Comparison of ENCODE assay signal across 9 cellular contexts in genomic region chr20:37992802-37993538, GRCh38. TPM values are rescaled to one million over a fixed set of nuclear protein-coding genes. Genes with fewer than 3 reads are reported as not detected.
DNase-seq lines count a peak whose midpoint lies in the region; ATAC-seq, FAIRE-seq and TF ChIP-seq lines count a peak whose summit lies in the region.
"Had no signal": no experiment of that assay in that cellular context is flagged by ENCODE, and none has a peak within 500 bp of the region (broad histone marks: within the 10 kb centered on the region; RNA-seq: fewer than 3 reads in every experiment).

No MANE protein-coding gene starts in this region.

- H2AFZ ChIP-seq in H1 (ENCODE audit: low read length), result no peak overlapping the region

- no peak overlapping the region for H3K4me3 ChIP-seq in H1 (ENCODE audit: extremely low read depth in 1 of 4, insufficient read depth in 2 of 4, low read depth in 3 of 4, low read length in 4 of 4)

- DNase-seq in CD1c-positive myeloid dendritic cell (ENCODE audit: extremely low spot score) (peak; percentile 56), GM18507 (ENCODE audit: extremely low spot score, insufficient read length, low read depth) (peak; percentile 29), NOMO-1 treated with DMSO at 0.1 percent for 48 hours (lab: John Stamatoyannopoulos, UW; ENCODE audit: unreplicated experiment) (peak; percentile 72), H1 (ENCODE audit: low read depth in 1 of 2, low spot score in 2 of 2) (no peak), nephron progenitor cell (peak; percentile 48), posterior vena cava (ENCODE audit: low spot score) (no peak)

- no peaks in the 10 kb centered on the region for H3K79me2 ChIP-seq in H1 (ENCODE audit: control insufficient read depth in 1 of 2, insufficient read depth in 2 of 2, low read length in 2 of 2)

- H2BK5ac ChIP-seq in H1 (ENCODE audit: low read depth, low read length), result no peak overlapping the region

- H3K56ac ChIP-seq in H1 (replicated peaks; ENCODE audit: insufficient read length, low read depth, low read length), result no peak overlapping the region

- peaks cover 54% of the 10 kb centered on the region for H3K36me3 Mint-ChIP-seq in nephron progenitor cell (ENCODE audit: low read depth)

- TF ChIP-seq RAD21 in H1 (IDR thresholded peaks at IDR 0.05 in 1 of 2, conservative IDR thresholded peaks at IDR 0.05 in 1 of 2; ENCODE audit: low read depth in 2 of 2, low read length in 2 of 2), result peak; percentile 61 to 62

- H3K9me3 ChIP-seq in H1 (ENCODE audit: insufficient read depth in 2 of 2, low read depth in 1 of 2, low read length in 1 of 2), result no peaks in the 10 kb centered on the region

- no peak overlapping the region for H3K23ac ChIP-seq in H1 (ENCODE audit: insufficient read length)

- H3K23me2 ChIP-seq in H1 (ENCODE audit: low read depth, low read length), result no peaks in the 10 kb centered on the region

- CTCF ChIA-PET in H1 (lab: Charles Lee; ENCODE audit: partially characterized antibody), result interaction anchor here (0.6 to 5.3 kb wide), 26 partner anchors 9 to 464 kb away, joined by 3 to 32 read pairs (median 4); partner anchors contain the start of gene VSTM2L

- H3K27ac ChIP-seq in H1 (ENCODE audit: low read depth, low read length), result no peak overlapping the region

- H3K4me3 Mint-ChIP-seq in nephron progenitor cell, result no peak overlapping the region
- H3K4me3 Mint-ChIP-seq: T-helper 1 cell treated with Interleukin-12 subunit alpha and Interleukin-12 subunit beta and Interleukin-4 antibody, amounts not matched to agents 30 μg/mL and 1 μg/mL, for 36 hours had no signal

- no peak overlapping the region for H2BK120ac ChIP-seq in H1 (replicated peaks; ENCODE audit: low read depth, low read length)

- H2BK15ac ChIP-seq in H1 (ENCODE audit: low read length), result 0 out of 2 replicates have a peak overlapping the region, but pooled peaks have one; percentile 36

- H3K27me3 Mint-ChIP-seq in nephron progenitor cell (ENCODE audit: low read depth, poor library complexity), result no peaks in the 10 kb centered on the region

- H4K91ac ChIP-seq in H1 (replicated peaks; ENCODE audit: insufficient read length, low read length), result no peak overlapping the region

- no peak overlapping the region for H2BK20ac ChIP-seq in H1 (ENCODE audit: low read length)

- H4K8ac ChIP-seq in H1 (ENCODE audit: extremely low read depth, insufficient read depth, low read length), result no peak overlapping the region

- no peak overlapping the region for H2AK5ac ChIP-seq in H1 (ENCODE audit: low read depth, low read length)

- POLR2A ChIA-PET in H1 (lab: Charles Lee; ENCODE audit: partially characterized antibody), result interaction anchor here (1.0 kb wide), 1 partner anchor 10 kb away, joined by 3 read pairs; no protein-coding TSS in a partner anchor

- H3K4ac ChIP-seq in H1 (replicated peaks; ENCODE audit: insufficient read length, low read depth, low read length), result no peak overlapping the region

- H3K14ac ChIP-seq in H1 (ENCODE audit: insufficient read length), result no peak overlapping the region

- intact Hi-C loops in posterior vena cava (cut with DNase I), result loop anchor here (5.0 kb wide), 3 partner anchors 81 to 426 kb away; no protein-coding TSS in a partner anchor

- H3K9me3 Mint-ChIP-seq in nephron progenitor cell, result no peaks in the 10 kb centered on the region
- H3K9me3 Mint-ChIP-seq: T-helper 1 cell treated with Interleukin-12 subunit alpha and Interleukin-12 subunit beta and Interleukin-4 antibody, amounts not matched to agents 30 μg/mL and 1 μg/mL, for 36 hours had no signal

- H3K79me1 ChIP-seq in H1 (ENCODE audit: low read depth, low read length), result no peaks in the 10 kb centered on the region

- no peak for ATAC-seq in HG02970 (IDR thresholded peaks at IDR 0.05; ENCODE audit: low FRiP score, unreplicated experiment)
- ATAC-seq in HG03460 (IDR thresholded peaks at IDR 0.05; ENCODE audit: unreplicated experiment), result no peak

- TF ChIP-seq CTCF in H1 (IDR thresholded peaks at IDR 0.05; ENCODE audit: control extremely low read depth in 1 of 3, insufficient read depth in 1 of 3, low read depth in 1 of 3, low read length in 3 of 3) (peak; percentile 43 to 50 (median 43)), nephron progenitor cell (IDR thresholded peaks at IDR 0.05) (peak; percentile 70)

- H3K9ac ChIP-seq in H1 (replicated peaks in 1 of 4; ENCODE audit: extremely low read depth in 1 of 4, low read depth in 3 of 4, low read length in 3 of 4), result no peak overlapping the region

- H3K4me1 Mint-ChIP-seq in nephron progenitor cell, result peaks cover 19% of the 10 kb centered on the region

- H3K4me1 ChIP-seq in H1 (replicated peaks in 1 of 4; ENCODE audit: control insufficient read depth in 3 of 4, insufficient read depth in 4 of 4, low read length in 3 of 4), result no peaks in the 10 kb centered on the region; a peak in 2 of 7 replicates

- no peak overlapping the region for H3K18ac ChIP-seq in H1 (ENCODE audit: extremely low read depth, low read length)

- H4K20me1 ChIP-seq in H1 (replicated peaks in 1 of 2; ENCODE audit: control insufficient read depth in 1 of 2, insufficient read depth in 2 of 2, low read length in 2 of 2), result peaks cover 3 to 10% of the 10 kb centered on the region in 2 experiments

- peaks cover 4 to 54% (median 31%) of the 10 kb centered on the region in 4 experiments; a peak in 7 of 8 replicates for H3K36me3 ChIP-seq in H1 (ENCODE audit: control insufficient read depth in 2 of 4, insufficient read depth in 4 of 4, low read length in 3 of 4)

- 72% methylated on average over 5 of the region's 5 CpGs; no CpG with 5 or more reads in 1 of the 2 experiments for WGBS in H1 (ENCODE audit: extremely low coverage in 1 of 2, insufficient coverage in 1 of 2, insufficient read length in 1 of 2, insufficient replicate concordance in 2 of 2, low coverage in 1 of 2, low lambda C conversion rate in 2 of 2, missing lambda C conversion rate in 1 of 2), 2 experiments

- no peak for TF ChIP-seq EP300 in H1 (IDR thresholded peaks at IDR 0.05; ENCODE audit: borderline replicate concordance in 1 of 2, low read depth in 2 of 2, low read length in 2 of 2)

- no peaks in the 10 kb centered on the region for H3K27me3 ChIP-seq in H1 (replicated peaks in 1 of 4; ENCODE audit: control insufficient read depth in 3 of 4, extremely low read depth in 1 of 4, insufficient read depth in 3 of 4, low read length in 3 of 4)

- no peak overlapping the region for H2BK12ac ChIP-seq in H1 (ENCODE audit: low read depth, low read length)

- H3K4me2 ChIP-seq in H1 (ENCODE audit: insufficient read depth in 1 of 2, low read depth in 2 of 2, low read length in 2 of 2), result no peak overlapping the region

- no peak overlapping the region for H4K5ac ChIP-seq in H1 (ENCODE audit: insufficient read length, low read depth, low read length)

- no peak for FAIRE-seq in GM18507 (lab: Jason Lieb, UNC)
- no peak for FAIRE-seq in H1 (lab: Jason Lieb, UNC)

- H3K27ac Mint-ChIP-seq in nephron progenitor cell, result no peak overlapping the region

- no peak for TF ChIP-seq POLR2A in H1 (IDR thresholded peaks at IDR 0.05; ENCODE audit: control extremely low read depth in 1 of 2, low read depth in 2 of 2, low read length in 2 of 2)

TF ChIP-seq in H1, 55 proteins besides CTCF, POLR2A, EP300 and RAD21 (continues in another document):
- no peak for TF ChIP-seq CEBPB (IDR thresholded peaks at IDR 0.05; ENCODE audit: low read depth, low read length)
- TF ChIP-seq NRF1 (IDR thresholded peaks at IDR 0.05; ENCODE audit: low read depth, low read length), result no peak
- TF ChIP-seq SP4 (IDR thresholded peaks at IDR 0.05; ENCODE audit: low read length), result no peak
- no peak for TF ChIP-seq KDM5A (IDR thresholded peaks at IDR 0.05; ENCODE audit: low read length)
- TF ChIP-seq SRF (IDR thresholded peaks at IDR 0.05; ENCODE audit: low read depth, low read length), result no peak
- no peak for TF ChIP-seq BCL11A (IDR thresholded peaks at IDR 0.05; ENCODE audit: low read depth in 2 of 2, low read length in 2 of 2)
- TF ChIP-seq SUZ12 (IDR thresholded peaks at IDR 0.05; ENCODE audit: low read length), result no peak
- TF ChIP-seq E2F6 (IDR thresholded peaks at IDR 0.05), result no peak
- no peak for TF ChIP-seq TEAD4 (IDR thresholded peaks at IDR 0.05; ENCODE audit: low read depth, low read length)
- no peak for TF ChIP-seq ATF3 (IDR thresholded peaks at IDR 0.05; ENCODE audit: insufficient read depth, low read depth, low read length)
- TF ChIP-seq TAF1 (IDR thresholded peaks at IDR 0.05; ENCODE audit: low read depth, low read length), result no peak

RNA-seq across cellular contexts. Expression of gene TTI1, which starts 40.3 kb away (rescaled TPM):
- total RNA-seq in H1 (2021; fragmentation: NEBNext Ultra II Directional; extraction: Animal tissue kit (Norgen Biotek cat#: 25700)), result 47.0 TPM in 2 replicates
- polyA plus RNA-seq in H1 (2011; rRNA removed), result 34.1 and 38.7 TPM in 2 replicates
- polyA plus RNA-seq in H1 (2011; cell fraction: cytosol; rRNA removed), result 36.0 TPM
- 46.9 TPM for polyA plus RNA-seq in H1 (2011; cell fraction: nucleus; rRNA removed)
- polyA plus RNA-seq in H1 (2012, experiment 1 of 2), result 38.2 to 42.6 TPM (median 41.6 TPM) in 4 replicates
- polyA plus RNA-seq in H1 (2012, experiment 2 of 2), result 9.6 TPM
- polyA plus RNA-seq in H1 (2013, experiment 1 of 2), result 27.7 TPM
- polyA plus RNA-seq in H1 (2013, experiment 2 of 2), result 26.1 TPM
- polyA minus RNA-seq in H1 (2011; rRNA and poly(A)+ RNA removed), result 107 and 112 TPM in 2 replicates
- 39.5 TPM for polyA minus RNA-seq in H1 (2011; cell fraction: cytosol; rRNA and poly(A)+ RNA removed)
- polyA minus RNA-seq in H1 (2011; cell fraction: nucleus; rRNA and poly(A)+ RNA removed), result 62.0 TPM
- total RNA-seq in posterior vena cava, result 10 to 100 TPM; 10.4 to 12.7 TPM

RNA-seq across cellular contexts. Expression of gene RPRD1B, which starts 40.6 kb away (rescaled TPM):
- total RNA-seq in H1 (2021; fragmentation: NEBNext Ultra II Directional; extraction: Animal tissue kit (Norgen Biotek cat#: 25700)), result 17.7 and 20.9 TPM in 2 replicates
- polyA plus RNA-seq in H1 (2011; rRNA removed), result 10.1 and 10.3 TPM in 2 replicates
- 11.6 TPM for polyA plus RNA-seq in H1 (2011; cell fraction: cytosol; rRNA removed)
- 12.1 TPM for polyA plus RNA-seq in H1 (2011; cell fraction: nucleus; rRNA removed)
- polyA plus RNA-seq in H1 (2012, experiment 1 of 2), result 9.4 to 14.2 TPM (median 12.0 TPM) in 4 replicates
- polyA plus RNA-seq in H1 (2012, experiment 2 of 2), result 6.2 TPM
- polyA plus RNA-seq in H1 (2013, experiment 1 of 2), result 15.7 TPM
- polyA plus RNA-seq in H1 (2013, experiment 2 of 2), result 16.5 TPM
- polyA minus RNA-seq in H1 (2011; rRNA and poly(A)+ RNA removed), result 14.9 and 17.4 TPM in 2 replicates
- 21.7 TPM for polyA minus RNA-seq in H1 (2011; cell fraction: cytosol; rRNA and poly(A)+ RNA removed)
- 33.8 TPM for polyA minus RNA-seq in H1 (2011; cell fraction: nucleus; rRNA and poly(A)+ RNA removed)
- total RNA-seq in posterior vena cava, result 10 to 100 TPM; 24.7 to 25.8 TPM

Comparison
In these comparisons a context has a peak if more than half of its experiments do, and no peak if none do; other contexts are left out.
1. DNase-seq: peak in CD1c-positive myeloid dendritic cell (single experiment), GM18507 (single experiment), NOMO-1 treated with DMSO at 0.1 percent for 48 hours (single experiment) and nephron progenitor cell (single experiment); none in H1 (0 of 2) and posterior vena cava (single experiment).